In the genomic region with DNA sequence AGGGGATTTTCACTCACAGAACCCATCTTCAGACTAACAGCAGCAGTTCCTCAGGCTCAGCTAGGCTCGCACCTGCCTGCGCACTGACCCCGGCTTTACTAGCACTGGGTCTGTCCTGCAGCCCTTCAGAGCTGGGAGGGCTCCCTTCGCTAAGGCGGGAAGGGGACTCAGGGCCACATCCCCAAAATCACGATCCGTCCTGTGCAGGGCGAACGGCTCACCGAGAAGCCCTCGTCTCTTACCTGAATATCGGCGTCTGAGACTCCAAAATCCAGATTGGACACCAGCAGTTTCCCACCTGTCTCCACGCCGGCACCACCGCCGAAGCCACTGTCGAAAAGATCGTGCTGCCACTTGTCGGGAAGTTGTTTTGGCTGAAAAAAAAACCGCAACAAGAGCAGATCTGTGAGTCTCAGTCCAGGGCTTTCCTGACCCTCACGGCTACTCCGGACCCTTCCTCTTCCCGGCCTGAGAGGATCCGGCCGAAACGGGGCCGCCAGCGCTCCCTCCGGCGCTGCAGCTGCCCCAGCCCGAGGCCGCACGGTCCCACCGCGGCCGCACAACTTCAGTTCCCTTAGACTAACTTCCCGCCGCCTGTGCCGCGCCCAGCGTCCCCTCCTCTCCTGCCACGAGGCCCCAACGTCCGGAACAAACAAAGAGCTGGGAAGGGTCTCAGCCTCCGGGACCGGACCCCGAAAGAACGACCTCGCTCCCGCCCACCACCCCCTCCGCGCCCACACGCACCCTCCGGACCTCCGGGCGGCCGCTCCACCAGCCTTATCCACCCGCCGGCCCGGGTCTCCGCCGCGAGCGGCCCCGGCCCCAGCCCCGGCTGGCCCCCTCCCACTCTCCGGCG, we compare ENCODE assay signal across 7 cellular contexts. TPM values are rescaled to one million over a fixed set of nuclear protein-coding genes. Genes with fewer than 3 reads are reported as not detected.
DNase-seq lines count a peak whose midpoint lies in the region; ATAC-seq lines count a peak whose summit lies in the region.

No MANE protein-coding gene starts in this region.

- H3K36me3 ChIP-seq in stomach smooth muscle (ENCODE audit: control insufficient read depth in 2 of 2, insufficient read depth in 2 of 2, low read length in 2 of 2) = peaks cover 24 to 47% of the 10 kb centered on the region in 2 donors

- DNase-seq in iris pigment epithelial cell (ENCODE audit: low read depth) (peak; percentile 10), SKM-1 (lab: John Stamatoyannopoulos, UW; ENCODE audit: unreplicated experiment) (no peak)
- no peak for DNase-seq in stimulated activated CD4-positive, alpha-beta T cell treated with anti-CD3 and anti-CD28 coated beads, Interleukin-1b, Interleukin-23, amount 100 ng/mL, for 48 hours

- H3K36me3 Mint-ChIP-seq in activated T-helper 17 cell treated with anti-CD3 and anti-CD28 coated beads, Interleukin-2, amount 50 U/mL, for 72 hours (ENCODE audit: low read depth) = peaks cover 86% of the 10 kb centered on the region

- peak overlapping the region; percentile 81 to 83 for H3K4me3 ChIP-seq in stomach smooth muscle (ENCODE audit: low read length in 2 of 2)

- H3K27me3 Mint-ChIP-seq in activated T-helper 17 cell treated with anti-CD3 and anti-CD28 coated beads, Interleukin-2, amount 50 U/mL, for 72 hours = no peaks in the 10 kb centered on the region

- ATAC-seq in GM18873 (IDR thresholded peaks at IDR 0.05; ENCODE audit: low FRiP score, unreplicated experiment) (peak; percentile 3), HG03280 (IDR thresholded peaks at IDR 0.05; ENCODE audit: unreplicated experiment) (peak; percentile 5)
- no peak for ATAC-seq in activated T-helper 17 cell treated with anti-CD3 and anti-CD28 coated beads, Interleukin-2, amount 50 U/mL, for 72 hours (replicated peaks)

- peaks cover 19% of the 10 kb centered on the region for H3K4me1 ChIP-seq in stomach smooth muscle (ENCODE audit: control insufficient read depth, insufficient read depth, low read length)

- peak overlapping the region; percentile 74 to 83 for H3K9ac ChIP-seq in stomach smooth muscle (ENCODE audit: low read length in 2 of 2)

- H3K4me1 Mint-ChIP-seq in activated T-helper 17 cell treated with anti-CD3 and anti-CD28 coated beads, Interleukin-2, amount 50 U/mL, for 72 hours = peaks cover 12% of the 10 kb centered on the region

- H3K27me3 ChIP-seq in stomach smooth muscle (ENCODE audit: control insufficient read depth in 1 of 2, insufficient read depth in 2 of 2, low read length in 2 of 2) = no peaks in the 10 kb centered on the region

- H3K9me3 ChIP-seq in stomach smooth muscle (ENCODE audit: control insufficient read depth in 2 of 2, low read length in 2 of 2) = no peaks in the 10 kb centered on the region

- H3K27ac Mint-ChIP-seq in activated T-helper 17 cell treated with anti-CD3 and anti-CD28 coated beads, Interleukin-2, amount 50 U/mL, for 72 hours = peak overlapping the region; percentile 93

- peak overlapping the region; percentile 58 for H3K27ac ChIP-seq in stomach smooth muscle (ENCODE audit: low read length)

- H3K9me3 Mint-ChIP-seq in activated T-helper 17 cell treated with anti-CD3 and anti-CD28 coated beads, Interleukin-2, amount 50 U/mL, for 72 hours = no peaks in the 10 kb centered on the region

- peak overlapping the region; percentile 79 for H3K4me3 Mint-ChIP-seq in activated T-helper 17 cell treated with anti-CD3 and anti-CD28 coated beads, Interleukin-2, amount 50 U/mL, for 72 hours

RNA-seq across cellular contexts. Expression of gene ALYREF, which starts 0.7 kb away (rescaled TPM):
- 100 to 1,000 TPM; 103 to 251 TPM for total RNA-seq in activated T-helper 17 cell treated with anti-CD3 and anti-CD28 coated beads, Interleukin-2, amount 50 U/mL, for 72 hours

RNA-seq across cellular contexts. Expression of gene ANAPC11, which starts 0.8 kb away (rescaled TPM):
- 100 to 1,000 TPM; 103 to 123 TPM for total RNA-seq in activated T-helper 17 cell treated with anti-CD3 and anti-CD28 coated beads, Interleukin-2, amount 50 U/mL, for 72 hours

RNA-seq across cellular contexts. Expression of gene NPB, which starts 11.4 kb away (rescaled TPM):
- total RNA-seq in activated T-helper 17 cell treated with anti-CD3 and anti-CD28 coated beads, Interleukin-2, amount 50 U/mL, for 72 hours = under 1 TPM; 0.17 to 0.53 TPM

RNA-seq across cellular contexts. Expression of gene ARHGDIA, which starts 19.5 kb away (rescaled TPM):
- 100 to 1,000 TPM; 384 to 814 TPM for total RNA-seq in activated T-helper 17 cell treated with anti-CD3 and anti-CD28 coated beads, Interleukin-2, amount 50 U/mL, for 72 hours

RNA-seq across cellular contexts. Expression of gene PCYT2, which starts 20.5 kb away (rescaled TPM):
- 10 to 100 TPM; 10.1 to 26.8 TPM for total RNA-seq in activated T-helper 17 cell treated with anti-CD3 and anti-CD28 coated beads, Interleukin-2, amount 50 U/mL, for 72 hours
